In genomic region chr17:27244481-27245223, GRCh38 we compare ENCODE assay signal across 8 cellular contexts. TPM values are rescaled to one million over a fixed set of nuclear protein-coding genes. Genes with fewer than 3 reads are reported as not detected.
DNase-seq lines count a peak whose midpoint lies in the region; ATAC-seq and TF ChIP-seq lines count a peak whose summit lies in the region.
"Had no signal": no experiment of that assay in that cellular context is flagged by ENCODE, and none has a peak within 500 bp of the region (broad histone marks: within the 10 kb centered on the region; RNA-seq: fewer than 3 reads in every experiment).

No MANE protein-coding gene starts in this region.

- no peak for TF ChIP-seq CTCF in breast epithelium (IDR thresholded peaks at IDR 0.05)

- no peaks in the 10 kb centered on the region for H3K27me3 ChIP-seq in breast epithelium

- no peaks in the 10 kb centered on the region for H3K9me3 ChIP-seq in breast epithelium

- no peaks in the 10 kb centered on the region for H3K36me3 ChIP-seq in breast epithelium

- TF ChIP-seq POLR2A in breast epithelium (IDR thresholded peaks at IDR 0.05): peak; percentile 27

- H3K27ac ChIP-seq in breast epithelium: peak overlapping the region; percentile 89 to 93
- H3K27ac ChIP-seq: VCaP had no signal

- peak; percentile 47 for DNase-seq in KG1 (lab: John Stamatoyannopoulos, UW)
- peak in 1 of 2 donors; percentile 78 for DNase-seq in breast epithelium (ENCODE audit: low spot score in 2 of 2)
- peak; percentile 24 for DNase-seq in left kidney (ENCODE audit: low read depth, low spot score)
- DNase-seq in superior temporal gyrus (ENCODE audit: extremely low spot score): peak; percentile 76
- DNase-seq in NCI-H2029 (lab: John Stamatoyannopoulos, UW): no peak

- ATAC-seq in HG02840 (IDR thresholded peaks at IDR 0.05; ENCODE audit: low FRiP score, unreplicated experiment) (no peak), HG03457 (IDR thresholded peaks at IDR 0.05; ENCODE audit: unreplicated experiment) (no peak)

- intact Hi-C loops in breast epithelium (cut with DNase I; ENCODE audit: low total_unique reads): loop anchor here (5.0 kb wide), 1 partner anchor 88 kb away; no protein-coding TSS in a partner anchor

- H3K4me3 ChIP-seq in breast epithelium: peak overlapping the region; percentile 15 to 47 (median 26)

- H3K4me1 ChIP-seq in breast epithelium: peaks cover 3 to 42% of the 10 kb centered on the region in 2 donors

RNA-seq across cellular contexts. Expression of gene WSB1, which starts 49.3 kb away (rescaled TPM):
- total RNA-seq in breast epithelium: 100 to 1,000 TPM in 2 of 3 donors, 10 to 100 TPM in 1; 90.6 to 219 (median 160) TPM
